1 cellular context compared by ENCODE assay signal in genomic region chr14:77181124-77181602, GRCh38.
TF ChIP-seq lines count a peak whose summit lies in the region.

No MANE protein-coding gene starts in this region.

TF ChIP-seq in H1, 55 proteins besides CTCF, POLR2A, EP300 and RAD21:
- TF ChIP-seq KDM1A (IDR thresholded peaks at IDR 0.05; ENCODE audit: borderline replicate concordance, low read length) (no peak), TAF1 (IDR thresholded peaks at IDR 0.05; ENCODE audit: low read depth, low read length) (0 out of 2 replicates have a peak, but pooled peaks have one; percentile 41)
